ENCODE assay signal across 1 cellular context in the genomic region with DNA sequence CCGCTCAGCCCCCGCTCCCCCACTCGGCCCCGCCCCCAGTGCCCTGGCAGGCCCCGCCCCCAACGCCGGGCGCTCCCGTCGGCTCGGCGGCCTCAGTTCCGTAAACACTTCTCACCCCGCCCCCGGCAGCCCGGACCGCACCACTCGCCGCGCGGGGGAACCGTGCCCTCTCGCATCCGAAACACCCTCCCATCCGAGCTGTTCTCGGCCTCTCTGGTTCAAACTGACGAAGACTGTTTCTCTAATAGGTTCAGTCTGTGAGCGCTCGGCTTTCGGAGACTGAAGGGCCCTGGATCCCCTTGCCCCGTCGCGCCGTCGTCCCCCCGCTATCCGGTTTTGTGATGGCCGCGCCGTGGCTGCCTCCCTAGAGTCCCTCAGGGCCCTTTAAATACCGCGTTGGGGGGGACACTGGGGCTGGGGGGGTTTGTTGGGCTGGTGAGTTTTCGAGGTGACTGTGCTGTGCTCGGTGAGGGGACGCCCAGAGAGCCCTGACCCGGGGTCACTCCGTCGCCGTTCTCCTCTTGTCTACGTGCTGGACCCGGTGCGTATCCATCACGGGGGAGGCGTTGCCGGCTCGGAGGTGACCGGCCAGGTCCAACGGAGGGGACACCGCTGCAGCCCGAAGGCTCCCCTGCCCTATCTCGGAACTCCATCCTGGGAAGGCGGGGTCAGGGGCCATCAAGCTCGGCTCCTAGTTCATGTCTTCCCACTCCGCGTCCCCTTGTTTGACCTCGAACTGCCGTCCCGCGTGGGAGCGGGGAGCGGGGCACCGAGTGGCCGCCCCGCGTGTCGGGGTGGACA.
TF ChIP-seq lines count a peak whose summit lies in the region.

A gene (plus strand): TSS at position 333 of the 801 bp plus-strand sequence. CDS start 8,343 bp downstream, outside the sequence.

TF ChIP-seq in HEK293, 187 proteins besides CTCF, POLR2A, EP300 and RAD21 (continued from another document and continues in another):
- TF ChIP-seq, protein P1, sequence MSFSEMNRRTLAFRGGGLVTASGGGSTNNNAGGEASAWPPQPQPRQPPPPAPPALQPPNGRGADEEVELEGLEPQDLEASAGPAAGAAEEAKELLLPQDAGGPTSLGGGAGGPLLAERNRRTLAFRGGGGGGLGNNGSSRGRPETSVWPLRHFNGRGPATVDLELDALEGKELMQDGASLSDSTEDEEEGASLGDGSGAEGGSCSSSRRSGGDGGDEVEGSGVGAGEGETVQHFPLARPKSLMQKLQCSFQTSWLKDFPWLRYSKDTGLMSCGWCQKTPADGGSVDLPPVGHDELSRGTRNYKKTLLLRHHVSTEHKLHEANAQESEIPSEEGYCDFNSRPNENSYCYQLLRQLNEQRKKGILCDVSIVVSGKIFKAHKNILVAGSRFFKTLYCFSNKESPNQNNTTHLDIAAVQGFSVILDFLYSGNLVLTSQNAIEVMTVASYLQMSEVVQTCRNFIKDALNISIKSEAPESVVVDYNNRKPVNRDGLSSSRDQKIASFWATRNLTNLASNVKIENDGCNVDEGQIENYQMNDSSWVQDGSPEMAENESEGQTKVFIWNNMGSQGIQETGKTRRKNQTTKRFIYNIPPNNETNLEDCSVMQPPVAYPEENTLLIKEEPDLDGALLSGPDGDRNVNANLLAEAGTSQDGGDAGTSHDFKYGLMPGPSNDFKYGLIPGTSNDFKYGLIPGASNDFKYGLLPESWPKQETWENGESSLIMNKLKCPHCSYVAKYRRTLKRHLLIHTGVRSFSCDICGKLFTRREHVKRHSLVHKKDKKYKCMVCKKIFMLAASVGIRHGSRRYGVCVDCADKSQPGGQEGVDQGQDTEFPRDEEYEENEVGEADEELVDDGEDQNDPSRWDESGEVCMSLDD (tag by site-specific recombination; IDR thresholded peaks at IDR 0.05): peak; percentile 55; the same call in 1 of the 2 replicates
- TF ChIP-seq, protein P2, sequence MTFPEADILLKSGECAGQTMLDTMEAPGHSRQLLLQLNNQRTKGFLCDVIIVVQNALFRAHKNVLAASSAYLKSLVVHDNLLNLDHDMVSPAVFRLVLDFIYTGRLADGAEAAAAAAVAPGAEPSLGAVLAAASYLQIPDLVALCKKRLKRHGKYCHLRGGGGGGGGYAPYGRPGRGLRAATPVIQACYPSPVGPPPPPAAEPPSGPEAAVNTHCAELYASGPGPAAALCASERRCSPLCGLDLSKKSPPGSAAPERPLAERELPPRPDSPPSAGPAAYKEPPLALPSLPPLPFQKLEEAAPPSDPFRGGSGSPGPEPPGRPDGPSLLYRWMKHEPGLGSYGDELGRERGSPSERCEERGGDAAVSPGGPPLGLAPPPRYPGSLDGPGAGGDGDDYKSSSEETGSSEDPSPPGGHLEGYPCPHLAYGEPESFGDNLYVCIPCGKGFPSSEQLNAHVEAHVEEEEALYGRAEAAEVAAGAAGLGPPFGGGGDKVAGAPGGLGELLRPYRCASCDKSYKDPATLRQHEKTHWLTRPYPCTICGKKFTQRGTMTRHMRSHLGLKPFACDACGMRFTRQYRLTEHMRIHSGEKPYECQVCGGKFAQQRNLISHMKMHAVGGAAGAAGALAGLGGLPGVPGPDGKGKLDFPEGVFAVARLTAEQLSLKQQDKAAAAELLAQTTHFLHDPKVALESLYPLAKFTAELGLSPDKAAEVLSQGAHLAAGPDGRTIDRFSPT (tag by site-specific recombination; IDR thresholded peaks at IDR 0.05): peak; percentile 77
- TF ChIP-seq ZNF707 (tag by site-specific recombination; IDR thresholded peaks at IDR 0.05): no peak
- no peak for TF ChIP-seq ZNF768 (tag by site-specific recombination; IDR thresholded peaks at IDR 0.05)
- TF ChIP-seq REPIN1 (tag by site-specific recombination; IDR thresholded peaks at IDR 0.05; ENCODE audit: low read depth): no peak; the same call in 1 of the 2 replicates
- TF ChIP-seq, protein P3, sequence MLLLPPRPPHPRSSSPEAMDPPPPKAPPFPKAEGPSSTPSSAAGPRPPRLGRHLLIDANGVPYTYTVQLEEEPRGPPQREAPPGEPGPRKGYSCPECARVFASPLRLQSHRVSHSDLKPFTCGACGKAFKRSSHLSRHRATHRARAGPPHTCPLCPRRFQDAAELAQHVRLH (tag by site-specific recombination; IDR thresholded peaks at IDR 0.05): peak; percentile 74; the same call in 1 of the 2 replicates
- TF ChIP-seq, protein P4, sequence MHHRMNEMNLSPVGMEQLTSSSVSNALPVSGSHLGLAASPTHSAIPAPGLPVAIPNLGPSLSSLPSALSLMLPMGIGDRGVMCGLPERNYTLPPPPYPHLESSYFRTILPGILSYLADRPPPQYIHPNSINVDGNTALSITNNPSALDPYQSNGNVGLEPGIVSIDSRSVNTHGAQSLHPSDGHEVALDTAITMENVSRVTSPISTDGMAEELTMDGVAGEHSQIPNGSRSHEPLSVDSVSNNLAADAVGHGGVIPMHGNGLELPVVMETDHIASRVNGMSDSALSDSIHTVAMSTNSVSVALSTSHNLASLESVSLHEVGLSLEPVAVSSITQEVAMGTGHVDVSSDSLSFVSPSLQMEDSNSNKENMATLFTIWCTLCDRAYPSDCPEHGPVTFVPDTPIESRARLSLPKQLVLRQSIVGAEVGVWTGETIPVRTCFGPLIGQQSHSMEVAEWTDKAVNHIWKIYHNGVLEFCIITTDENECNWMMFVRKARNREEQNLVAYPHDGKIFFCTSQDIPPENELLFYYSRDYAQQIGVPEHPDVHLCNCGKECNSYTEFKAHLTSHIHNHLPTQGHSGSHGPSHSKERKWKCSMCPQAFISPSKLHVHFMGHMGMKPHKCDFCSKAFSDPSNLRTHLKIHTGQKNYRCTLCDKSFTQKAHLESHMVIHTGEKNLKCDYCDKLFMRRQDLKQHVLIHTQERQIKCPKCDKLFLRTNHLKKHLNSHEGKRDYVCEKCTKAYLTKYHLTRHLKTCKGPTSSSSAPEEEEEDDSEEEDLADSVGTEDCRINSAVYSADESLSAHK (tag by site-specific recombination; IDR thresholded peaks at IDR 0.05): peak; percentile 42
- TF ChIP-seq ZNF521 (tag by site-specific recombination; IDR thresholded peaks at IDR 0.05): no peak
- no peak for TF ChIP-seq ZNF416 (tag by site-specific recombination; IDR thresholded peaks at IDR 0.05)
- no peak for TF ChIP-seq ZNF544 (tag by site-specific recombination; IDR thresholded peaks at IDR 0.05)
- peak; percentile 71; the same call in 1 of the 2 replicates for TF ChIP-seq ZNF24 (tag by site-specific recombination; IDR thresholded peaks at IDR 0.05)
- TF ChIP-seq KLF10 (tag by site-specific recombination; IDR thresholded peaks at IDR 0.05): peak; percentile 66
- TF ChIP-seq ZBTB48 (tag by site-specific recombination; IDR thresholded peaks at IDR 0.05): no peak
- no peak for TF ChIP-seq YY2 (tag by site-specific recombination; IDR thresholded peaks at IDR 0.05)
- TF ChIP-seq ZNF660 (tag by site-specific recombination; IDR thresholded peaks at IDR 0.05): peak; percentile 52; the same call in 1 of the 2 replicates
- TF ChIP-seq ZNF664 (tag by site-specific recombination; IDR thresholded peaks at IDR 0.05): no peak
- TF ChIP-seq MEIS1 (CRISPR knock-in tag; IDR thresholded peaks at IDR 0.05; ENCODE audit: borderline replicate concordance): no peak
- TF ChIP-seq, protein P5, sequence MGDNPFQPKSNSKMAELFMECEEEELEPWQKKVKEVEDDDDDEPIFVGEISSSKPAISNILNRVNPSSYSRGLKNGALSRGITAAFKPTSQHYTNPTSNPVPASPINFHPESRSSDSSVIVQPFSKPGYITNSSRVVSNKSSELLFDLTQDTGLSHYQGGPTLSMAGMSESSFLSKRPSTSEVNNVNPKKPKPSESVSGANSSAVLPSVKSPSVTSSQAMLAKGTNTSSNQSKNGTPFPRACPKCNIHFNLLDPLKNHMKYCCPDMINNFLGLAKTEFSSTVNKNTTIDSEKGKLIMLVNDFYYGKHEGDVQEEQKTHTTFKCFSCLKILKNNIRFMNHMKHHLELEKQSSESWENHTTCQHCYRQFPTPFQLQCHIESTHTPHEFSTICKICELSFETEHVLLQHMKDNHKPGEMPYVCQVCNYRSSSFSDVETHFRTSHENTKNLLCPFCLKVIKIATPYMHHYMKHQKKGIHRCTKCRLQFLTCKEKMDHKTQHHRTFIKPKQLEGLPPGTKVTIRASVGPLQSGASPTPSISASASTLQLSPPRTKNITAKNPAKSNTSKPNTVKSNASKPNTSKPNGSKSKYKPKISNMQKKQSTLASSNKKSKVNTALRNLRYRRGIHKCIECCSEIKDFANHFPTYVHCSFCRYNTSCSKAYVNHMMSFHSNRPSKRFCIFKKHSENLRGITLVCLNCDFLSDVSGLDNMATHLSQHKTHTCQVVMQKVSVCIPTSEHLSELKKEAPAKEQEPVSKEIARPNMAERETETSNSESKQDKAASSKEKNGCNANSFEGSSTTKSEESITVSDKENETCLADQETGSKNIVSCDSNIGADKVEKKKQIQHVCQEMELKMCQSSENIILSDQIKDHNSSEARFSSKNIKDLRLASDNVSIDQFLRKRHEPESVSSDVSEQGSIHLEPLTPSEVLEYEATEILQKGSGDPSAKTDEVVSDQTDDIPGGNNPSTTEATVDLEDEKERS (tag by site-specific recombination; IDR thresholded peaks at IDR 0.05): 0 out of 2 replicates have a peak, but pooled peaks have one; percentile 33
- TF ChIP-seq OVOL3 (tag by site-specific recombination; IDR thresholded peaks at IDR 0.05): 0 out of 2 replicates have a peak, but pooled peaks have one; percentile 48
- TF ChIP-seq, protein P6, sequence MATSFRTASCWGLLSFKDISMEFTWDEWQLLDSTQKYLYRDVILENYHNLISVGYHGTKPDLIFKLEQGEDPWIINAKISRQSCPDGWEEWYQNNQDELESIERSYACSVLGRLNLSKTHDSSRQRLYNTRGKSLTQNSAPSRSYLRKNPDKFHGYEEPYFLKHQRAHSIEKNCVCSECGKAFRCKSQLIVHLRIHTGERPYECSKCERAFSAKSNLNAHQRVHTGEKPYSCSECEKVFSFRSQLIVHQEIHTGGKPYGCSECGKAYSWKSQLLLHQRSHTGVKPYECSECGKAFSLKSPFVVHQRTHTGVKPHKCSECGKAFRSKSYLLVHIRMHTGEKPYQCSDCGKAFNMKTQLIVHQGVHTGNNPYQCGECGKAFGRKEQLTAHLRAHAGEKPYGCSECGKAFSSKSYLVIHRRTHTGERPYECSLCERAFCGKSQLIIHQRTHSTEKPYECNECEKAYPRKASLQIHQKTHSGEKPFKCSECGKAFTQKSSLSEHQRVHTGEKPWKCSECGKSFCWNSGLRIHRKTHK (tag by site-specific recombination; IDR thresholded peaks at IDR 0.05): no peak
- TF ChIP-seq ZNF133 (tag by site-specific recombination; IDR thresholded peaks at IDR 0.05): no peak
- TF ChIP-seq, protein P7, sequence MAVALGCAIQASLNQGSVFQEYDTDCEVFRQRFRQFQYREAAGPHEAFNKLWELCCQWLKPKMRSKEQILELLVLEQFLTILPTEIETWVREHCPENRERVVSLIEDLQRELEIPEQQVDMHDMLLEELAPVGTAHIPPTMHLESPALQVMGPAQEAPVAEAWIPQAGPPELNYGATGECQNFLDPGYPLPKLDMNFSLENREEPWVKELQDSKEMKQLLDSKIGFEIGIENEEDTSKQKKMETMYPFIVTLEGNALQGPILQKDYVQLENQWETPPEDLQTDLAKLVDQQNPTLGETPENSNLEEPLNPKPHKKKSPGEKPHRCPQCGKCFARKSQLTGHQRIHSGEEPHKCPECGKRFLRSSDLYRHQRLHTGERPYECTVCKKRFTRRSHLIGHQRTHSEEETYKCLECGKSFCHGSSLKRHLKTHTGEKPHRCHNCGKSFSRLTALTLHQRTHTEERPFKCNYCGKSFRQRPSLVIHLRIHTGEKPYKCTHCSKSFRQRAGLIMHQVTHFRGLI (tag by site-specific recombination; IDR thresholded peaks at IDR 0.05): no peak; the same call in none of the 2 replicates
- TF ChIP-seq, protein P8, sequence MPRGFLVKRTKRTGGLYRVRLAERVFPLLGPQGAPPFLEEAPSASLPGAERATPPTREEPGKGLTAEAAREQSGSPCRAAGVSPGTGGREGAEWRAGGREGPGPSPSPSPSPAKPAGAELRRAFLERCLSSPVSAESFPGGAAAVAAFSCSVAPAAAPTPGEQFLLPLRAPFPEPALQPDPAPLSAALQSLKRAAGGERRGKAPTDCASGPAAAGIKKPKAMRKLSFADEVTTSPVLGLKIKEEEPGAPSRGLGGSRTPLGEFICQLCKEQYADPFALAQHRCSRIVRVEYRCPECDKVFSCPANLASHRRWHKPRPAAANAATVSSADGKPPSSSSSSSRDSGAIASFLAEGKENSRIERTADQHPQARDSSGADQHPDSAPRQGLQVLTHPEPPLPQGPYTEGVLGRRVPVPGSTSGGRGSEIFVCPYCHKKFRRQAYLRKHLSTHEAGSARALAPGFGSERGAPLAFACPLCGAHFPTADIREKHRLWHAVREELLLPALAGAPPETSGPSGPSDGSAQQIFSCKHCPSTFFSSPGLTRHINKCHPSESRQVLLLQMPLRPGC (tag by site-specific recombination; IDR thresholded peaks at IDR 0.05): 0 out of 2 replicates have a peak, but pooled peaks have one; percentile 30
- TF ChIP-seq MZF1 (tag by site-specific recombination; IDR thresholded peaks at IDR 0.05; ENCODE audit: borderline replicate concordance): peak; percentile 26; the same call in 1 of the 2 replicates
- TF ChIP-seq PRDM1 (tag by site-specific recombination; IDR thresholded peaks at IDR 0.05): no peak
- no peak for TF ChIP-seq ZNF623 (tag by site-specific recombination; IDR thresholded peaks at IDR 0.05)
- TF ChIP-seq ZNF350 (tag by site-specific recombination; IDR thresholded peaks at IDR 0.05): no peak
- TF ChIP-seq WT1 (tag by site-specific recombination; IDR thresholded peaks at IDR 0.05): peak; percentile 77
